15 cellular contexts compared by ENCODE assay signal in the genomic region with DNA sequence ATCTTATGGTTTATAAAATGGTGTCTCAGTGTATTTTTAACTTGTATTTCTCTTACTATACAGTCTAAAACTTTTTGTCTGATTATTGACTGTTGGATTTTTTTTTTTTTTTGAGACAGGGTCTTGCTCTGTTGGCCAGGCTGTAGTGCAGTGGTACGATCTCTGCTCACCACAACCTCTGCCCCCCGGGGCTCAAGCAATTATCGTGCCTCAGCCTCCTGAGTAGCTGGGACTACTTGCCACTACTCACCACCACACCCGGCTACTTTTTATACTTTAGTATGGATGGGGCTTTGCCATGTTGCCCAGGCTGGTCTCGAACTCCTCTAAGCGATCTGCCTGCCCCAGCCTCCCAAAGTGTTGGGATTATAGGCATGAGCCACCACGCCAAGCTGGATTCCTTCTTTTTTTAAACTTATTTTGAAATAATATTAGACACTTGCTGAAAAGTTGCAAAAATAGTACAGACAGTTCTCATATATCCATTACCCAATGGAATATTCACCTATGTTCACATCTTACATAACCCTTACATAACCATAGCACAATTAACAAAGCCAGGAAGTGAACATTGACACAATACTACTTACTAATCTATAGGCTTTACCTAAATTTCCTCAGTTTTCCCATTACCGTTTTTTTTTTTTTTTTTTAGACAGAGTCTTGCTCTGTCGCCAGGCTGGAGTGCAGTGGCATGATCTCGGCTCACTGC. TPM values are rescaled to one million over a fixed set of nuclear protein-coding genes. Genes with fewer than 3 reads are reported as not detected.
DNase-seq lines count a peak whose midpoint lies in the region; ATAC-seq and TF ChIP-seq lines count a peak whose summit lies in the region.
"Had no signal": no experiment of that assay in that cellular context is flagged by ENCODE, and none has a peak within 500 bp of the region (broad histone marks: within the 10 kb centered on the region; RNA-seq: fewer than 3 reads in every experiment).

No MANE protein-coding gene starts in this region.

- ATAC-seq in heart left ventricle (no peak), left ventricle myocardium superior (no peak), HG03280 (IDR thresholded peaks at IDR 0.05; ENCODE audit: unreplicated experiment) (no peak)
- no peak for ATAC-seq in natural killer cell treated with Interleukin-12 subunit alpha and Interleukin-12 subunit beta and Interleukin-15 and Interleukin-18, amount 100 ng/mL, for 72 hours
- ATAC-seq: activated CD4-positive, CD25-positive, alpha-beta regulatory T cell treated with anti-CD3 and anti-CD28 coated beads, Interleukin-2, amount 50 U/mL, for 24 hours; effector memory CD8-positive, alpha-beta T cell had no signal

- no peaks in the 10 kb centered on the region for H3K9me3 Mint-ChIP-seq in natural killer cell treated with Interleukin-12 subunit alpha and Interleukin-12 subunit beta and Interleukin-15 and Interleukin-18, amount 100 ng/mL, for 72 hours
- H3K9me3 Mint-ChIP-seq: effector memory CD8-positive, alpha-beta T cell had no signal

- intact Hi-C loops in heart left ventricle (cut with DNase I) (no loop called here), left ventricle myocardium superior (cut with micrococcal nuclease) (loop anchor here (10.0 kb wide), 1 partner anchor 52 kb away; the partner anchor contains the start of gene STOM), uterus (cut with DNase I; ENCODE audit: low total_unique reads) (loop anchor here (10.0 kb wide), 1 partner anchor 52 kb away; the partner anchor contains the start of gene STOM)

- peak overlapping the region; percentile 41 to 88 for H3K27ac Mint-ChIP-seq in natural killer cell treated with Interleukin-12 subunit alpha and Interleukin-12 subunit beta and Interleukin-15 and Interleukin-18, amount 100 ng/mL, for 72 hours
- H3K27ac Mint-ChIP-seq: B cell; effector memory CD8-positive, alpha-beta T cell had no signal

- no peak overlapping the region for H3K4me3 ChIP-seq in heart left ventricle
- no peak overlapping the region for H3K4me3 ChIP-seq in uterus

- H3K36me3 Mint-ChIP-seq in natural killer cell treated with Interleukin-12 subunit alpha and Interleukin-12 subunit beta and Interleukin-15 and Interleukin-18, amount 100 ng/mL, for 72 hours = no peaks in the 10 kb centered on the region

- H3K27ac ChIP-seq in heart left ventricle (peak overlapping the region; percentile 0 to 98 (median 88)), cingulate gyrus (ENCODE audit: low read depth, low read length) (peak overlapping the region; percentile 30), uterus (peak overlapping the region; percentile 82 to 98)

- TF ChIP-seq POLR2A in heart left ventricle (IDR thresholded peaks at IDR 0.05) (no peak), uterus (IDR thresholded peaks at IDR 0.05) (no peak)

- peaks cover 39 to 40% of the 10 kb centered on the region in 2 donors for H3K4me1 Mint-ChIP-seq in natural killer cell treated with Interleukin-12 subunit alpha and Interleukin-12 subunit beta and Interleukin-15 and Interleukin-18, amount 100 ng/mL, for 72 hours (ENCODE audit: low read depth in 2 of 2)
- H3K4me1 Mint-ChIP-seq: B cell had no signal

- H3K4me3 Mint-ChIP-seq in natural killer cell treated with Interleukin-12 subunit alpha and Interleukin-12 subunit beta and Interleukin-15 and Interleukin-18, amount 100 ng/mL, for 72 hours = peak overlapping the region; percentile 61
- H3K4me3 Mint-ChIP-seq: B cell had no signal

- peak in 2 of 5 donors; percentile 16 to 19 for DNase-seq in heart left ventricle
- no peak for DNase-seq in left ventricle myocardium superior
- DNase-seq in natural killer cell treated with Interleukin-12 subunit alpha and Interleukin-12 subunit beta and Interleukin-15 and Interleukin-18, amount 100 ng/mL, for 72 hours (ENCODE audit: low spot score) = no peak
- no peak for DNase-seq in uterus
- DNase-seq in ecto neural progenitor cell (ENCODE audit: low spot score) = no peak
- DNase-seq in germinal center (ENCODE audit: low spot score) = no peak
- DNase-seq: activated gamma-delta T cell treated with Interleukin-2 at 50 U/mL for 16 hours; effector memory CD8-positive, alpha-beta T cell; GOT3; nucleus accumbens; SHP77 treated with DMSO at 0.1 percent for 48 hours had no signal

- TF ChIP-seq CTCF in heart left ventricle (IDR thresholded peaks at IDR 0.05) (no peak), uterus (IDR thresholded peaks at IDR 0.05) (no peak)

- peaks cover 6 to 88% (median 70%) of the 10 kb centered on the region in 12 donors for H3K4me1 ChIP-seq in heart left ventricle
- H3K4me1 ChIP-seq in uterus = peaks cover 3 to 15% of the 10 kb centered on the region in 2 donors

- H3K27me3 Mint-ChIP-seq in natural killer cell treated with Interleukin-12 subunit alpha and Interleukin-12 subunit beta and Interleukin-15 and Interleukin-18, amount 100 ng/mL, for 72 hours = no peaks in the 10 kb centered on the region
- H3K27me3 Mint-ChIP-seq: B cell; effector memory CD8-positive, alpha-beta T cell had no signal

- H3K9me3 ChIP-seq in heart left ventricle = no peaks in the 10 kb centered on the region
- H3K9me3 ChIP-seq in uterus = no peaks in the 10 kb centered on the region

- H3K36me3 ChIP-seq in heart left ventricle (peaks cover 0 to 99% (median 93%) of the 10 kb centered on the region in 9 donors), uterus (no peaks in the 10 kb centered on the region)

- H3K27me3 ChIP-seq in heart left ventricle (no peaks in the 10 kb centered on the region), uterus (no peaks in the 10 kb centered on the region)

- WGBS in heart left ventricle, 4 donors = 86 to 92% (median 88%) methylated on average over 10 of the region's 10 CpGs

RNA-seq across cellular contexts. Expression of gene STOM, which starts 47.2 kb away (rescaled TPM):
- 100 to 1,000 TPM; 125 to 239 (median 154) TPM for total RNA-seq in heart left ventricle
- 100 to 1,000 TPM; 129 to 148 TPM for polyA plus RNA-seq in heart left ventricle
- total RNA-seq in left ventricle myocardium superior = 153 TPM
- total RNA-seq in natural killer cell treated with Interleukin-12 subunit alpha and Interleukin-12 subunit beta and Interleukin-15 and Interleukin-18, amount 100 ng/mL, for 72 hours = 100 to 1,000 TPM in 1 of 2 donors, 10 to 100 TPM in 1; 99.4 to 321 TPM
- 100 to 1,000 TPM; 143 to 299 (median 158) TPM for total RNA-seq in uterus

RNA-seq across cellular contexts. Expression of gene GSN, which starts 54.9 kb away (rescaled TPM):
- 1,000 to 10,000 TPM in 2 of 9 donors, 100 to 1,000 TPM in 7; 422 to 2,088 (median 703) TPM for total RNA-seq in heart left ventricle
- 100 to 1,000 TPM; 379 to 481 TPM for polyA plus RNA-seq in heart left ventricle
- 717 TPM for total RNA-seq in left ventricle myocardium superior
- 10 to 100 TPM in 1 of 2 donors, 1 to 10 TPM in 1; 9.4 to 40.9 TPM for total RNA-seq in natural killer cell treated with Interleukin-12 subunit alpha and Interleukin-12 subunit beta and Interleukin-15 and Interleukin-18, amount 100 ng/mL, for 72 hours
- total RNA-seq in uterus = 1,000 to 10,000 TPM in 2 of 4 donors, 100 to 1,000 TPM in 2; 567 to 1,619 (median 884) TPM

Comparison
In these comparisons a context has a peak if more than half of its experiments do, and no peak if none do; other contexts are left out.
1. intact Hi-C loops: an anchor here in left ventricle myocardium superior (10.0 kb wide) and uterus (10.0 kb wide); none called in heart left ventricle.
2. H3K27ac ChIP-seq: peak in every context shown above with its lines; median percentile 90 in uterus; 88 in heart left ventricle; 30 in cingulate gyrus.
3. RNA of gene GSN, which starts 54.9 kb away (total RNA-seq): 567 to 1,619 TPM in uterus, 717 TPM in left ventricle myocardium superior (single experiment) and 422 to 2,088 TPM in heart left ventricle; 9.4 to 40.9 TPM in natural killer cell treated with Interleukin-12 subunit alpha and Interleukin-12 subunit beta and Interleukin-15 and Interleukin-18, amount 100 ng/mL, for 72 hours; every median in the first group is over 10 times any median in the second.